In the genomic region with DNA sequence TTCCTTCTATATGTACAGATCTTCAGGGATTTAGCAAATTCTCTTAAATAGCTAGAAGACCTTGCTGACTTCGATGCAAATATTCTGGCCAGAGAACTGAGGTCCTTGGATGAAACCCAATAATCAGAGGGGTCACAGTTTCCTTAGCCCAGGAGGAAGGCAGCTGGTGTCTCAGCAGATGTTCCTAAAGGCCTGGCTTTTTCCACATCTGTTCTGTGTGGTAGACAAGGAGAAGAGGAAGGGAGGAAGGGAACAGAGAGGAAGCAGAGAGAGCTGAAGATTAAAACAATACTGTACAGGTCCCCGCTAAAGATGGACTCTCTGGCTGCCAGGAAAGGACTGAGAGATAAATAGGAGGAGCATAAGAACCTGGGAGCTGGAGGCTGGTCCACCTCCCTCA, we compare ENCODE assay signal across 21 cellular contexts.
"Had no signal": no experiment of that assay in that cellular context is flagged by ENCODE, and none has a peak within 500 bp of the region (broad histone marks: within the 10 kb centered on the region; RNA-seq: fewer than 3 reads in every experiment).

No MANE protein-coding gene starts in this region.

- H3K36me3 ChIP-seq: left lung, sigmoid colon, upper lobe of left lung had no signal

- H3K27me3 ChIP-seq: left lung, sigmoid colon, upper lobe of left lung had no signal

- H3K4me3 Mint-ChIP-seq: activated T-cell treated with anti-CD3 and anti-CD28 coated beads, Interleukin-2, amount 50 U/mL, for 24 hours; activated T-helper 17 cell treated with anti-CD3 and anti-CD28 coated beads, Interleukin-2, amount 50 U/mL, for 72 hours; brain; T-helper 1 cell treated with Interleukin-12 subunit alpha and Interleukin-12 subunit beta and Interleukin-4 antibody, amounts not matched to agents 30 μg/mL and 1 μg/mL, for 36 hours; WTC11 had no signal

- ATAC-seq: activated naive CD4-positive, alpha-beta T cell treated with anti-CD3 and anti-CD28 coated beads, Interleukin-2, amount 50 U/mL, for 72 hours; activated T-helper 17 cell treated with anti-CD3 and anti-CD28 coated beads, Interleukin-2, amount 50 U/mL, for 72 hours; left lung; WTC11 had no signal

- H3K4me3 ChIP-seq: left lung, sigmoid colon, upper lobe of left lung had no signal

- H3K27ac ChIP-seq: left lung, sigmoid colon, upper lobe of left lung had no signal

- DNase-seq: activated CD4-positive, alpha-beta T cell treated with anti-CD3 and anti-CD28 coated beads, Interleukin-2, amount 50 U/mL, for 4 hours; activated CD8-positive, alpha-beta memory T cell treated with anti-CD3 and anti-CD28 coated beads for 24 hours; activated CD8-positive, alpha-beta memory T cell treated with anti-CD3 and anti-CD28 coated beads, Interleukin-2, amount 50 U/mL, for 4 hours; activated T-cell treated with anti-CD3 and anti-CD28 coated beads, Interleukin-2, amount 50 U/mL, for 24 hours; aorta; effector memory CD4-positive, alpha-beta T cell; kidney; left lung; mammary epithelial cell; occipital lobe; posterior cingulate gyrus; sigmoid colon; stimulated activated CD4-positive, alpha-beta T cell treated with anti-CD3 and anti-CD28 coated beads, Interleukin-4, amount 100 ng/mL, for 24 hours; stimulated activated naive CD4-positive, alpha-beta T cell treated with Interleukin-2 at 50 U/mL for 16 hours; T1000; upper lobe of left lung had no signal

- H3K27ac Mint-ChIP-seq: activated T-cell treated with anti-CD3 and anti-CD28 coated beads, Interleukin-2, amount 50 U/mL, for 24 hours; activated T-helper 17 cell treated with anti-CD3 and anti-CD28 coated beads, Interleukin-2, amount 50 U/mL, for 72 hours; T-helper 1 cell treated with Interleukin-12 subunit alpha and Interleukin-12 subunit beta and Interleukin-4 antibody, amounts not matched to agents 30 μg/mL and 1 μg/mL, for 36 hours; WTC11 had no signal

- H3K4me1 ChIP-seq: left lung, upper lobe of left lung had no signal

- H3K4me1 Mint-ChIP-seq: activated T-helper 17 cell treated with anti-CD3 and anti-CD28 coated beads, Interleukin-2, amount 50 U/mL, for 72 hours; WTC11 had no signal
